ENCODE assay signal across 8 cellular contexts in genomic region chr3:108090701-108091497, GRCh38. TPM values are rescaled to one million over a fixed set of nuclear protein-coding genes. Genes with fewer than 3 reads are reported as not detected.
A peak's percentile ranks its signal among the peaks of the same experiment; 100 is the strongest.
DNase-seq lines count a peak whose midpoint lies in the region; ATAC-seq and TF ChIP-seq lines count a peak whose summit lies in the region.

TSS of gene CD47 (minus strand) at chr3:108091031. CDS start at chr3:108090908, 123 bp downstream.

- no peaks in the 10 kb centered on the region for H3K36me3 ChIP-seq in psoas muscle (ENCODE audit: insufficient read depth in 1 of 2, low read depth in 1 of 2)

- intact Hi-C loops in T-helper 2 cell treated with Interferon-gamma antibody and Interleukin-4, amounts not matched to agents 100 ng/mL and 5 ng/mL, for 36 hours (cut with micrococcal nuclease) = loop anchor here (1.0 to 10.0 kb wide), 7 partner anchors 9 to 734 kb away; partner anchors contain the start of genes BBX, CIP2A, DZIP3 and IFT57
- intact Hi-C loops in left ventricle myocardium superior (cut with micrococcal nuclease) = no loop called here
- intact Hi-C loops in psoas muscle (cut with DNase I) = loop anchor here (2.0 to 10.0 kb wide), 4 partner anchors 132 to 386 kb away; partner anchors contain the start of gene IFT57 (in 2 of the 2)

- DNase-seq in GM13977 (ENCODE audit: low spot score) (peak; percentile 97), NCI-H1694 treated with DMSO at 0.1 percent for 48 hours (lab: John Stamatoyannopoulos, UW) (peak; percentile 51), left ventricle myocardium superior (peak; percentile 98), psoas muscle (peak; percentile 96 to 97), ureter (ENCODE audit: low spot score) (peak; percentile 93)

- H3K27me3 ChIP-seq in psoas muscle (ENCODE audit: insufficient read depth in 3 of 3, low read length in 2 of 3) = no peaks in the 10 kb centered on the region

- H3K4me3 ChIP-seq in psoas muscle = peak within 1 kb of the TSS; percentile 91

- in situ Hi-C loops in GM13977 (cut with MboI; ENCODE audit: low pct_unique_long_range_greater_than_20kb, low sequenced_read_pairs, unreplicated experiment) = no loop called here

- peaks cover 7% of the 10 kb centered on the region for H3K4me1 ChIP-seq in psoas muscle

- TF ChIP-seq CTCF in GM13977 (IDR thresholded peaks at IDR 0.05; ENCODE audit: extremely low read depth, insufficient read depth, missing control alignments) = peak; percentile 13
- TF ChIP-seq CTCF in psoas muscle (IDR thresholded peaks at IDR 0.05) = no peak

- ATAC-seq in HG02884 (IDR thresholded peaks at IDR 0.05; ENCODE audit: unreplicated experiment) (peak; percentile 44), left ventricle myocardium superior (peak; percentile 98), psoas muscle (peak; percentile 95 to 97 (median 96))

- H3K9me3 ChIP-seq in psoas muscle = no peaks in the 10 kb centered on the region

- peak within 1 kb of the TSS; percentile 82 for H3K27ac ChIP-seq in angular gyrus (ENCODE audit: low read depth, low read length)
- peak within 1 kb of the TSS; percentile 82 for H3K27ac ChIP-seq in psoas muscle

- 0 to 1% (median 0%) methylated on average over 30 to 106 of the region's 106 CpGs for WGBS in psoas muscle, 3 donors

RNA-seq across cellular contexts. Expression of gene CD47, which starts in this region (rescaled TPM):
- 140 and 141 TPM in 2 replicates for total RNA-seq in T-helper 2 cell treated with Interferon-gamma antibody and Interleukin-4, amounts not matched to agents 100 ng/mL and 5 ng/mL, for 36 hours
- total RNA-seq in left ventricle myocardium superior (37.7 TPM), psoas muscle (10 to 100 TPM; 12.9 to 26.5 (median 17.5) TPM), ureter (76.5 TPM)
- polyA plus RNA-seq in psoas muscle = 10 to 100 TPM; 12.2 to 53.1 (median 14.7) TPM

Comparison
In these comparisons a context has a peak if more than half of its experiments do, and no peak if none do; other contexts are left out.
1. Peak in every context shown above with its lines: DNase-seq, ATAC-seq, H3K4me3 ChIP-seq and H3K27ac ChIP-seq.
2. ATAC-seq: peak in every context shown above with its lines; median percentile 98 in left ventricle myocardium superior; 96 in psoas muscle; 44 in HG02884.